ENCODE assay signal across 12 cellular contexts in genomic region chr7:5559586-5559985, GRCh38. TPM values are rescaled to one million over a fixed set of nuclear protein-coding genes. Genes with fewer than 3 reads are reported as not detected.
DNase-seq lines count a peak whose midpoint lies in the region; ATAC-seq and TF ChIP-seq lines count a peak whose summit lies in the region.
"Had no signal": no experiment of that assay in that cellular context is flagged by ENCODE, and none has a peak within 500 bp of the region (broad histone marks: within the 10 kb centered on the region; RNA-seq: fewer than 3 reads in every experiment).

No MANE protein-coding gene starts in this region.

- no peaks in the 10 kb centered on the region for H4K20me1 ChIP-seq in KMS-11 (ENCODE audit: insufficient read depth)

- peaks cover 75% of the 10 kb centered on the region for H3K4me1 ChIP-seq in left ventricle myocardium inferior
- H3K4me1 ChIP-seq in KMS-11 (ENCODE audit: low read depth, poor library complexity, severe bottlenecking), result peaks cover 49% of the 10 kb centered on the region
- peaks cover 4% of the 10 kb centered on the region for H3K4me1 ChIP-seq in mesendoderm (ENCODE audit: control insufficient read depth, low read depth, low read length)

- H3K79me1 ChIP-seq in mesendoderm (ENCODE audit: low read length), result peaks cover 7% of the 10 kb centered on the region

- no peak overlapping the region for H3K23ac ChIP-seq in mesendoderm (ENCODE audit: low read length)

- no peaks in the 10 kb centered on the region for H3K36me3 ChIP-seq in left ventricle myocardium inferior
- no peaks in the 10 kb centered on the region for H3K36me3 ChIP-seq in KMS-11 (ENCODE audit: insufficient read depth)
- no peaks in the 10 kb centered on the region for H3K36me3 ChIP-seq in mesendoderm (ENCODE audit: control insufficient read depth, insufficient read depth, low read length)
- H3K36me3 ChIP-seq: HAP-1, Peyer's patch had no signal

- H3K79me2 ChIP-seq in KMS-11 (ENCODE audit: insufficient read depth, low read depth) (no peaks in the 10 kb centered on the region), mesendoderm (ENCODE audit: control insufficient read depth, insufficient read depth, low read length) (peaks cover 2% of the 10 kb centered on the region)

- peak overlapping the region; percentile 49 for H3K56ac ChIP-seq in mesendoderm (ENCODE audit: low read length)

- H3K9ac ChIP-seq in KMS-11 (no peak overlapping the region), mesendoderm (ENCODE audit: low read length) (no peak overlapping the region)

- H3K27me3 ChIP-seq in left ventricle myocardium inferior (ENCODE audit: low read depth), result peaks cover 2% of the 10 kb centered on the region
- H3K27me3 ChIP-seq in KMS-11 (ENCODE audit: insufficient read depth, low read depth), result peaks cover 12% of the 10 kb centered on the region; the same call in 1 of the 2 replicates
- H3K27me3 ChIP-seq in mesendoderm (ENCODE audit: insufficient read depth, low read length, poor library complexity), result no peaks in the 10 kb centered on the region
- H3K27me3 ChIP-seq: Peyer's patch had no signal

- no peaks in the 10 kb centered on the region for H3K36me3 Mint-ChIP-seq in type B pancreatic cell
- H3K36me3 Mint-ChIP-seq: activated naive CD8-positive, alpha-beta T cell treated with anti-CD3 and anti-CD28 coated beads, Interleukin-2, amount 10 ng/mL, durations not matched to agents 7 days and 5 days; CD8-positive, alpha-beta T cell had no signal

- peaks cover 17% of the 10 kb centered on the region for H3K4me1 Mint-ChIP-seq in type B pancreatic cell (ENCODE audit: unreplicated experiment)

- TF ChIP-seq CTCF in left ventricle myocardium inferior (IDR thresholded peaks at IDR 0.05; ENCODE audit: borderline replicate concordance) (no peak), KMS-11 (conservative IDR thresholded peaks at IDR 0.05; ENCODE audit: low read depth, low read length) (no peak), type B pancreatic cell (conservative IDR thresholded peaks at IDR 0.05) (no peak)

- H2AK5ac ChIP-seq in mesendoderm (ENCODE audit: low read length), result no peak overlapping the region

- no peaks in the 10 kb centered on the region for H3K27me3 Mint-ChIP-seq in type B pancreatic cell

- H2BK5ac ChIP-seq in mesendoderm (ENCODE audit: low read length), result no peak overlapping the region

- H2BK15ac ChIP-seq in mesendoderm (replicated peaks; ENCODE audit: low read depth), result no peak overlapping the region

- no peak overlapping the region for H3K18ac ChIP-seq in mesendoderm (ENCODE audit: low read length)

- no peak for DNase-seq in left ventricle myocardium inferior
- DNase-seq in Right ventricle myocardium inferior (ENCODE audit: missing footprints), result no peak
- DNase-seq in mesendoderm, result no peak
- DNase-seq in type B pancreatic cell (ENCODE audit: extremely low spot score, unreplicated experiment), result no peak
- no peak for DNase-seq in LoVo (ENCODE audit: low spot score)
- no peak for DNase-seq in activated T-cell treated with anti-CD3 and anti-CD28 coated beads, Interleukin-2, amount 50 U/mL, for 1 hour

- H4K8ac ChIP-seq in mesendoderm (ENCODE audit: low read depth, low read length), result no peak overlapping the region

- no peaks in the 10 kb centered on the region for H3K9me3 Mint-ChIP-seq in type B pancreatic cell
- H3K9me3 Mint-ChIP-seq: activated naive CD8-positive, alpha-beta T cell treated with anti-CD3 and anti-CD28 coated beads, Interleukin-2, amount 10 ng/mL, durations not matched to agents 7 days and 5 days; CD8-positive, alpha-beta T cell had no signal

- H3K27ac ChIP-seq in left ventricle myocardium inferior (replicated peaks), result peak overlapping the region; percentile 100
- H3K27ac ChIP-seq in KMS-11, result no peak overlapping the region
- H3K27ac ChIP-seq in mesendoderm (ENCODE audit: low read depth, low read length), result no peak overlapping the region
- H3K27ac ChIP-seq: SK-N-MC had no signal

- no CpG with 5 or more reads among the region's 15 CpGs for WGBS in mesendoderm (ENCODE audit: extremely low coverage, insufficient coverage, low lambda C conversion rate)

- intact Hi-C loops in left ventricle myocardium inferior (cut with micrococcal nuclease), result loop anchor here (2.0 kb wide), 1 partner anchor 65 kb away; no protein-coding TSS in a partner anchor
- intact Hi-C loops in Right ventricle myocardium inferior (cut with DNase I), result no loop called here

- no peaks in the 10 kb centered on the region for H3K9me3 ChIP-seq in left ventricle myocardium inferior (replicated peaks)
- H3K9me3 ChIP-seq: HAP-1, Peyer's patch had no signal

- H4K5ac ChIP-seq in mesendoderm (ENCODE audit: low read length), result no peak overlapping the region

- peak overlapping the region; percentile 93 for H3K27ac Mint-ChIP-seq in type B pancreatic cell

- H2BK120ac ChIP-seq in mesendoderm (ENCODE audit: low read depth, low read length), result no peak overlapping the region

- H2AFZ ChIP-seq in KMS-11 (ENCODE audit: low read depth), result peak overlapping the region; percentile 35; the same call in 1 of the 2 replicates

- H3K4me3 ChIP-seq in left ventricle myocardium inferior (no peak overlapping the region), KMS-11 (IDR thresholded peaks at IDR 0.05; ENCODE audit: insufficient read depth, low read depth, low read length) (no peak overlapping the region), mesendoderm (ENCODE audit: low read length) (no peak overlapping the region)
- H3K4me3 ChIP-seq: HAP-1, Peyer's patch, SK-N-MC had no signal

- no peak overlapping the region for H3K4ac ChIP-seq in mesendoderm (ENCODE audit: low read depth, low read length)

- H3K4me3 Mint-ChIP-seq in type B pancreatic cell, result no peak overlapping the region

- no peak overlapping the region for H3K4me2 ChIP-seq in KMS-11
- no peak overlapping the region for H3K4me2 ChIP-seq in mesendoderm (ENCODE audit: low read length)

- no peak for ATAC-seq in Right ventricle myocardium inferior

RNA-seq across cellular contexts. Expression of gene ACTB, which starts 29.2 kb away (rescaled TPM):
- total RNA-seq in left ventricle myocardium inferior, result 633 TPM
- 934 TPM for total RNA-seq in Right ventricle myocardium inferior
- polyA plus RNA-seq in mesendoderm (2013, experiment 1 of 2), result 13,565 TPM
- polyA plus RNA-seq in mesendoderm (2013, experiment 2 of 2), result 13,705 TPM
- 3,466 and 4,253 TPM in 2 replicates for total RNA-seq in type B pancreatic cell (ENCODE audit: low replicate concordance)

RNA-seq across cellular contexts. Expression of gene FSCN1, which starts 33.0 kb away (rescaled TPM):
- total RNA-seq in left ventricle myocardium inferior (13.4 TPM), Right ventricle myocardium inferior (12.9 TPM), type B pancreatic cell (ENCODE audit: low replicate concordance) (25.3 and 223 TPM in 2 replicates)
- 429 TPM for polyA plus RNA-seq in mesendoderm (2013, experiment 1 of 2)
- 421 TPM for polyA plus RNA-seq in mesendoderm (2013, experiment 2 of 2)

RNA-seq across cellular contexts. Expression of gene FBXL18, which starts 46.0 kb away (rescaled TPM):
- 6.2 TPM for total RNA-seq in left ventricle myocardium inferior
- total RNA-seq in Right ventricle myocardium inferior, result 6.5 TPM
- 7.9 TPM for polyA plus RNA-seq in mesendoderm (2013, experiment 1 of 2)
- polyA plus RNA-seq in mesendoderm (2013, experiment 2 of 2), result 7.9 TPM
- total RNA-seq in type B pancreatic cell (ENCODE audit: low replicate concordance), result 13.5 and 14.9 TPM in 2 replicates
